Comparison of ENCODE assay signal across 20 cellular contexts in genomic region chr2:30375915-30376314, GRCh38.
DNase-seq lines count a peak whose midpoint lies in the region; ATAC-seq, FAIRE-seq and TF ChIP-seq lines count a peak whose summit lies in the region.
"Had no signal": no experiment of that assay in that cellular context is flagged by ENCODE, and none has a peak within 500 bp of the region (broad histone marks: within the 10 kb centered on the region; RNA-seq: fewer than 3 reads in every experiment).

No MANE protein-coding gene starts in this region.

- no peaks in the 10 kb centered on the region for H3K27me3 Mint-ChIP-seq in activated T-helper 17 cell treated with anti-CD3 and anti-CD28 coated beads, Interleukin-2, amount 50 U/mL, for 72 hours
- H3K27me3 Mint-ChIP-seq in nephron progenitor cell (ENCODE audit: low read depth, poor library complexity), result peaks cover 7% of the 10 kb centered on the region
- H3K27me3 Mint-ChIP-seq: B cell had no signal

- H3K79me2 ChIP-seq in HepG2 (ENCODE audit: insufficient read depth, low read length), result no peaks in the 10 kb centered on the region

- H3K4me3 ChIP-seq in HepG2 (replicated peaks in 1 of 3; ENCODE audit: insufficient read depth in 1 of 3, low read depth in 2 of 3, low read length in 3 of 3) (no peak overlapping the region), right lobe of liver (no peak overlapping the region), lower lobe of right lung (no peak overlapping the region), spleen (no peak overlapping the region)
- H3K4me3 ChIP-seq: BLaER1, HAP-1 had no signal

- BruUV-seq in HepG2 (replicated peaks; lab: Mats Ljungman, UMichigan), result no TSS peak

- no peaks in the 10 kb centered on the region for H3K9me3 Mint-ChIP-seq in activated T-helper 17 cell treated with anti-CD3 and anti-CD28 coated beads, Interleukin-2, amount 50 U/mL, for 72 hours
- no peaks in the 10 kb centered on the region for H3K9me3 Mint-ChIP-seq in nephron progenitor cell
- H3K9me3 Mint-ChIP-seq: CD8-positive, alpha-beta T cell had no signal

- POLR2A ChIA-PET in HepG2 (lab: Yijun Ruan, JAX), result no interaction called here

- TF ChIP-seq CTCF in HepG2 (CRISPR knock-in tag; IDR thresholded peaks at IDR 0.05) (no peak), right lobe of liver (IDR thresholded peaks at IDR 0.05) (no peak), nephron progenitor cell (IDR thresholded peaks at IDR 0.05) (no peak), lower lobe of right lung (IDR thresholded peaks at IDR 0.05) (no peak), spleen (IDR thresholded peaks at IDR 0.05 in 8 of 11, conservative IDR thresholded peaks at IDR 0.05 in 3 of 11) (no peak)

- TF ChIP-seq EP300 in HepG2 (IDR thresholded peaks at IDR 0.05; ENCODE audit: low read depth in 2 of 2, low read length in 2 of 2) (no peak), HepG2 (CRISPR knock-in tag; IDR thresholded peaks at IDR 0.05; ENCODE audit: borderline replicate concordance) (no peak)

- no peak for TF ChIP-seq RAD21 in HepG2 (CRISPR knock-in tag; IDR thresholded peaks at IDR 0.05)

- CTCF ChIA-PET in HepG2 (lab: Yijun Ruan, JAX; ENCODE audit: low intra/inter-chr PET ratio, low total read pairs), result no interaction called here

- no peaks in the 10 kb centered on the region for H4K20me1 ChIP-seq in HepG2 (ENCODE audit: insufficient read depth, low read length)
- H4K20me1 ChIP-seq: BLaER1 had no signal

- DNase-seq in HepG2 (ENCODE audit: low spot score) (no peak), right lobe of liver (no peak), nephron progenitor cell (no peak), lower lobe of right lung (no peak), 8988T (no peak), spleen (no peak)
- DNase-seq: Caco-2; CD4-positive, CD25-positive, alpha-beta regulatory T cell; CD8-positive, alpha-beta T cell; DMS153; DND-41; GOT3 had no signal

- H3K9me3 ChIP-seq in HepG2 (ENCODE audit: low read length), result no peaks in the 10 kb centered on the region
- H3K9me3 ChIP-seq in right lobe of liver, result no peaks in the 10 kb centered on the region
- no peaks in the 10 kb centered on the region for H3K9me3 ChIP-seq in lower lobe of right lung
- H3K9me3 ChIP-seq in spleen, result no peaks in the 10 kb centered on the region
- H3K9me3 ChIP-seq: BLaER1, Caco-2, HAP-1 had no signal

- no peak overlapping the region for H3K9ac ChIP-seq in HepG2 (ENCODE audit: insufficient read depth, low read depth, low read length)
- H3K9ac ChIP-seq: BLaER1 had no signal

- H3K27ac ChIP-seq in HepG2 (ENCODE audit: extremely low read length, insufficient read depth, low read length) (no peak overlapping the region), right lobe of liver (no peak overlapping the region), lower lobe of right lung (no peak overlapping the region), spleen (no peak overlapping the region)
- H3K27ac ChIP-seq: BLaER1, C4-2B had no signal

- H3K4me1 ChIP-seq in HepG2 (ENCODE audit: insufficient read depth, low read length), result no peaks in the 10 kb centered on the region
- H3K4me1 ChIP-seq in right lobe of liver, result no peaks in the 10 kb centered on the region
- no peaks in the 10 kb centered on the region for H3K4me1 ChIP-seq in lower lobe of right lung
- H3K4me1 ChIP-seq in spleen, result no peaks in the 10 kb centered on the region
- H3K4me1 ChIP-seq: BLaER1, Caco-2 had no signal

- H3K36me3 ChIP-seq in HepG2 (replicated peaks in 1 of 2; ENCODE audit: control insufficient read depth in 1 of 2, insufficient read depth in 2 of 2, low read length in 2 of 2) (no peaks in the 10 kb centered on the region), right lobe of liver (no peaks in the 10 kb centered on the region), lower lobe of right lung (no peaks in the 10 kb centered on the region), spleen (no peaks in the 10 kb centered on the region)
- H3K36me3 ChIP-seq: BLaER1, HAP-1 had no signal

- H2AFZ ChIP-seq in HepG2 (ENCODE audit: low read length), result no peak overlapping the region

- in situ Hi-C loops in HepG2 (cut with HindIII; ENCODE audit: extremely low pct_ligation_motif_present, low pct_unique_long_range_greater_than_20kb), result no loop called here

- ATAC-seq in HepG2 (no peak), right lobe of liver (no peak), lower lobe of right lung (no peak)
- no peak for ATAC-seq in activated T-helper 17 cell treated with anti-CD3 and anti-CD28 coated beads, Interleukin-2, amount 50 U/mL, for 72 hours (replicated peaks)
- ATAC-seq: CD8-positive, alpha-beta T cell had no signal

- FAIRE-seq in HepG2 (lab: Jason Lieb, UNC), result no peak
- FAIRE-seq: G401.6, GM12892, H54 had no signal

- no peaks in the 10 kb centered on the region for H3K36me3 Mint-ChIP-seq in activated T-helper 17 cell treated with anti-CD3 and anti-CD28 coated beads, Interleukin-2, amount 50 U/mL, for 72 hours (ENCODE audit: low read depth)
- no peaks in the 10 kb centered on the region for H3K36me3 Mint-ChIP-seq in nephron progenitor cell (ENCODE audit: low read depth)
- H3K36me3 Mint-ChIP-seq: CD4-positive, CD25-positive, alpha-beta regulatory T cell; CD8-positive, alpha-beta T cell had no signal

- H3K4me1 Mint-ChIP-seq in activated T-helper 17 cell treated with anti-CD3 and anti-CD28 coated beads, Interleukin-2, amount 50 U/mL, for 72 hours, result peaks cover 23% of the 10 kb centered on the region
- H3K4me1 Mint-ChIP-seq in nephron progenitor cell, result no peaks in the 10 kb centered on the region

- peak overlapping the region; percentile 4 for H3K27ac Mint-ChIP-seq in activated T-helper 17 cell treated with anti-CD3 and anti-CD28 coated beads, Interleukin-2, amount 50 U/mL, for 72 hours
- peak overlapping the region; percentile 6 for H3K27ac Mint-ChIP-seq in nephron progenitor cell
- H3K27ac Mint-ChIP-seq: B cell; CD4-positive, CD25-positive, alpha-beta regulatory T cell; CD8-positive, alpha-beta T cell had no signal

- H3K27me3 ChIP-seq in HepG2 (ENCODE audit: control insufficient read depth in 1 of 2, insufficient read depth in 2 of 2, low read length in 2 of 2) (no peaks in the 10 kb centered on the region), right lobe of liver (no peaks in the 10 kb centered on the region), lower lobe of right lung (ENCODE audit: low read depth) (no peaks in the 10 kb centered on the region), spleen (replicated peaks in 1 of 7) (no peaks in the 10 kb centered on the region)
- H3K27me3 ChIP-seq: BLaER1 had no signal

- no peak overlapping the region for H3K4me3 Mint-ChIP-seq in activated T-helper 17 cell treated with anti-CD3 and anti-CD28 coated beads, Interleukin-2, amount 50 U/mL, for 72 hours
- H3K4me3 Mint-ChIP-seq in nephron progenitor cell, result no peak overlapping the region
- H3K4me3 Mint-ChIP-seq: B cell; CD4-positive, CD25-positive, alpha-beta regulatory T cell; CD8-positive, alpha-beta T cell had no signal

- no peak for TF ChIP-seq POLR2A in HepG2 (IDR thresholded peaks at IDR 0.05; ENCODE audit: insufficient read depth in 1 of 2, low read depth in 2 of 2, low read length in 2 of 2)
- TF ChIP-seq POLR2A in right lobe of liver (IDR thresholded peaks at IDR 0.05), result no peak
- TF ChIP-seq POLR2A in spleen (IDR thresholded peaks at IDR 0.05), result no peak

- intact Hi-C loops in HepG2 (cut with micrococcal nuclease; ENCODE audit: unreplicated experiment) (no loop called here), right lobe of liver (cut with DNase I) (no loop called here), lower lobe of right lung (cut with DNase I) (no loop called here), spleen (cut with DNase I; ENCODE audit: low total_unique reads) (no loop called here)

- H3K4me2 ChIP-seq in HepG2 (ENCODE audit: low read depth, low read length), result no peak overlapping the region
- H3K4me2 ChIP-seq: BLaER1 had no signal

TF ChIP-seq in HepG2, 621 proteins besides CTCF, POLR2A, EP300 and RAD21:
- TF ChIP-seq ZNF383 (CRISPR knock-in tag; IDR thresholded peaks at IDR 0.05; ENCODE audit: borderline replicate concordance) (no peak), ATF2 (CRISPR knock-in tag; IDR thresholded peaks at IDR 0.05) (no peak), CEBPB (IDR thresholded peaks at IDR 0.05; ENCODE audit: borderline replicate concordance, low read depth, low read length) (peak; percentile 56)
TF ChIP-seq in HepG2: peak in this region for 1.
